Comparison of ENCODE assay signal across 20 cellular contexts in the genomic region with DNA sequence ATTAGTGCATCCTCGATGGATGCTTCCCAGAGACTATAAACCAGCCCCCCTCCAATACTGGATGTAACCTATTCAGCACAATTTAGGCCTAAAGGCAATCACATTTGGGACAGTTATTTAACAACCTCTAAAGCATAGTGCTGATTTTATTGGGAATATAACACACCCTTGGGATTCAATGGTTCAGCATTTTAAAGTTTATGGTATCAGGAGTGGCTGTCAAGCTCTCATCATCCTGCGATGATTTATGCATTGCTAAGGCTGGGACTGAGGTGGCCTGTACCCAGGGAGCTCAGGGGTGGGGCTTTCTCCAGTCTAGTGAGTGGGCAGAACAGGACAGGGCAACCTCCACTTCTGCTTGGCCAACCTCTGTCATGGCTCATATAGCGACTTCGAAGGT.
"Had no signal": no experiment of that assay in that cellular context is flagged by ENCODE, and none has a peak within 500 bp of the region (broad histone marks: within the 10 kb centered on the region; RNA-seq: fewer than 3 reads in every experiment).

No MANE protein-coding gene starts in this region.

- DNase-seq: effector memory CD8-positive, alpha-beta T cell; erythroblast; foreskin melanocyte; head of caudate nucleus; mucosa of descending colon; naive thymus-derived CD8-positive, alpha-beta T cell; nucleus accumbens; pancreas; right cardiac atrium; stimulated activated CD4-positive, alpha-beta T cell treated with anti-CD3 and anti-CD28 coated beads, Interleukin-2, amount 100 ng/mL, for 48 hours; stimulated activated naive CD4-positive, alpha-beta T cell treated with Interleukin-2 at 50 U/mL for 16 hours; thyroid gland; upper lobe of left lung had no signal

- ATAC-seq: effector memory CD8-positive, alpha-beta T cell; left lobe of liver; mucosa of descending colon; naive thymus-derived CD8-positive, alpha-beta T cell; pancreas; right cardiac atrium had no signal

- H2AFZ ChIP-seq: hepatocyte, neural progenitor cell had no signal

- H3K79me2 ChIP-seq: hepatocyte had no signal

- H3K4me1 ChIP-seq: neural progenitor cell, pancreas, suprapubic skin, thyroid gland, upper lobe of left lung, vagina had no signal

- FAIRE-seq: colon, pancreas had no signal

- H3K27me3 ChIP-seq: hepatocyte, neural progenitor cell, pancreas, suprapubic skin, thyroid gland, upper lobe of left lung, vagina had no signal

- H3K9me3 ChIP-seq: mucosa of descending colon, pancreas, suprapubic skin, thyroid gland, upper lobe of left lung, vagina had no signal

- H3K4me3 ChIP-seq: hepatocyte, mucosa of descending colon, neural progenitor cell, pancreas, smooth muscle cell, suprapubic skin, thyroid gland, upper lobe of left lung, vagina had no signal

- H3K27ac ChIP-seq: hepatocyte, neural progenitor cell, pancreas, suprapubic skin, thyroid gland, upper lobe of left lung, vagina had no signal

- H3K36me3 ChIP-seq: neural progenitor cell, pancreas, suprapubic skin, thyroid gland, upper lobe of left lung, vagina had no signal
